In the genomic region with DNA sequence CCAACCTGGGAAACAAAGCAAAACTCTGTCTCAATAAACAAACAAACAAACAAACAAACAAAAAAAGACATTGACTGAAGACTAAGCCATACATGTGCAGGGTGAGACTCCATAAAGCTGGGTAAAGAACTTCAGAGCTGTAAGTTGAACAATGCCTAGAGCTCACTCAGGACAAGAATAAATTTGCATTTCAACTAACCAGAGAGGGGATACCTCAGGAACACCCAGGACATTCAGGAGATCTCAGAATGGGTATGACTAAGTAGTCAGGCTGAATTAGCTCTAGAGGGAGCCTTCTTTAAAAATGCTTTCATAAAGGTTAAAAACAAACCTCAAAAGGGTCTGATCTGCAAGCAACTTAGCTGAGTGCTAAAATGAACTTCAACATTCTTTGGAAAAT, we compare ENCODE assay signal across 20 cellular contexts.
"Had no signal": no experiment of that assay in that cellular context is flagged by ENCODE, and none has a peak within 500 bp of the region (broad histone marks: within the 10 kb centered on the region; RNA-seq: fewer than 3 reads in every experiment).

No MANE protein-coding gene starts in this region.

- H3K4me3 Mint-ChIP-seq: effector memory CD8-positive, alpha-beta T cell; naive thymus-derived CD8-positive, alpha-beta T cell; stimulated activated memory B cell treated with anti-CD40 and anti-IgM and Interleukin-4, amounts not matched to agents 10 μg/mL and 1 μg/mL and 100 μg/mL, for 72 hours; stimulated activated naive CD8-positive, alpha-beta T cell treated with anti-CD3 and anti-CD28 coated beads, Interleukin-15, Interleukin-2, amounts not matched to agents 100 ng/mL and 50 ng/mL, for 24 hours had no signal

- H3K27ac ChIP-seq: esophagus squamous epithelium, gastroesophageal sphincter, neutrophil, psoas muscle, right lobe of liver, testis, tibial nerve had no signal

- H3K4me1 Mint-ChIP-seq: naive thymus-derived CD8-positive, alpha-beta T cell; stimulated activated memory B cell treated with anti-CD40 and anti-IgM and Interleukin-4, amounts not matched to agents 10 μg/mL and 1 μg/mL and 100 μg/mL, for 72 hours had no signal

- H3K27ac Mint-ChIP-seq: effector memory CD8-positive, alpha-beta T cell; naive thymus-derived CD8-positive, alpha-beta T cell; stimulated activated memory B cell treated with anti-CD40 and anti-IgM and Interleukin-4, amounts not matched to agents 10 μg/mL and 1 μg/mL and 100 μg/mL, for 72 hours; stimulated activated naive CD8-positive, alpha-beta T cell treated with anti-CD3 and anti-CD28 coated beads, Interleukin-15, Interleukin-2, amounts not matched to agents 100 ng/mL and 50 ng/mL, for 24 hours had no signal

- DNase-seq: effector memory CD8-positive, alpha-beta T cell; esophagus squamous epithelium; foreskin fibroblast; glutamatergic neuron; left colon; left ventricle myocardium superior; mucosa of descending colon; naive thymus-derived CD8-positive, alpha-beta T cell; psoas muscle; retina; right lobe of liver; stimulated activated CD4-positive, alpha-beta T cell treated with anti-CD3 and anti-CD28 coated beads, Interleukin-15, amount 100 ng/mL, for 24 hours; stimulated activated CD4-positive, alpha-beta T cell treated with anti-CD3 and anti-CD28 coated beads, Interleukin-1b, Interleukin-23, amount 100 ng/mL, for 48 hours; stimulated activated CD4-positive, alpha-beta T cell treated with anti-CD3 and anti-CD28 coated beads, Interleukin-4, amount 100 ng/mL, for 24 hours; testis had no signal

- H3K27me3 Mint-ChIP-seq: stimulated activated memory B cell treated with anti-CD40 and anti-IgM and Interleukin-4, amounts not matched to agents 10 μg/mL and 1 μg/mL and 100 μg/mL, for 72 hours had no signal

- H3K4me3 ChIP-seq: esophagus squamous epithelium, gastroesophageal sphincter, mucosa of descending colon, psoas muscle, right lobe of liver, testis, tibial nerve had no signal

- H3K27me3 ChIP-seq: esophagus squamous epithelium, right lobe of liver, testis, tibial nerve had no signal

- H3K36me3 ChIP-seq: esophagus squamous epithelium, gastroesophageal sphincter, neutrophil, right lobe of liver, tibial nerve had no signal

- H3K9me3 ChIP-seq: neutrophil, psoas muscle, testis had no signal

- H3K4me1 ChIP-seq: esophagus squamous epithelium, gastroesophageal sphincter, psoas muscle, testis, tibial nerve had no signal

- ATAC-seq: effector memory CD8-positive, alpha-beta T cell; gastroesophageal sphincter; left colon; left ventricle myocardium superior; mucosa of descending colon; naive thymus-derived CD8-positive, alpha-beta T cell; psoas muscle; right lobe of liver; stimulated activated memory B cell treated with anti-CD40 and anti-IgM and Interleukin-4, amounts not matched to agents 10 μg/mL and 1 μg/mL and 100 μg/mL, for 72 hours had no signal

- H3K36me3 Mint-ChIP-seq: stimulated activated memory B cell treated with anti-CD40 and anti-IgM and Interleukin-4, amounts not matched to agents 10 μg/mL and 1 μg/mL and 100 μg/mL, for 72 hours had no signal
